In the genomic region with DNA sequence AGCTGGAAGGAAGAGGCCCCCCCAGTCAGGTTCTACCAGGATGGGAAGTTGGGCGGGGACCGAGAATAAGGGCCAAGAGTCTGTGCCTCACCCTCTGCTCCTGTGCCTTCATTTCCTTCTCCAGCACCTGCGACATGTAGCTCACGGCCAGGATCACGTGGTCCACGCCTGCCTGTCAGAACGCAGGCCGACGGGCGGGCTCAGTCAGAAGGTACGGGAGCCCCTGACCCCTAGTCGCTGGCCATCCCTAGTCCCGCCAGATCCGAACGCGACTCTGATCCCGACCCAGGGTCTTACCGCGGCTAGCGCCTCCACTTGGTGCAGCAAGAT, we compare ENCODE assay signal across 8 cellular contexts. TPM values are rescaled to one million over a fixed set of nuclear protein-coding genes. Genes with fewer than 3 reads are reported as not detected.
DNase-seq lines count a peak whose midpoint lies in the region; ATAC-seq and TF ChIP-seq lines count a peak whose summit lies in the region.

No MANE protein-coding gene starts in this region.

- H3K4me3 ChIP-seq in BLaER1 (peak overlapping the region; percentile 87), HFF-Myc (replicated peaks; ENCODE audit: low read depth, low read length) (peak overlapping the region; percentile 92), SJCRH30 (peak overlapping the region; percentile 77), adrenal gland (peak overlapping the region; percentile 80 to 100 (median 96)), right cardiac atrium (ENCODE audit: low read length) (peak overlapping the region; percentile 64), rectal smooth muscle tissue (ENCODE audit: low read length) (peak overlapping the region; percentile 99)

- TF ChIP-seq POLR2A in adrenal gland (IDR thresholded peaks at IDR 0.05): no peak

- peak; percentile 4 to 14 for ATAC-seq in right cardiac atrium
- ATAC-seq in GM21576 (IDR thresholded peaks at IDR 0.05; ENCODE audit: unreplicated experiment): no peak

- intact Hi-C loops in adrenal gland (cut with DNase I): no loop called here
- intact Hi-C loops in right cardiac atrium (cut with DNase I): no loop called here

- H4K20me1 ChIP-seq in BLaER1: peaks cover 43% of the 10 kb centered on the region

- TF ChIP-seq CTCF in HFF-Myc (IDR thresholded peaks at IDR 0.05; ENCODE audit: low read depth, low read length, missing control alignments) (no peak), adrenal gland (IDR thresholded peaks at IDR 0.05) (no peak)

- H3K4me1 ChIP-seq in BLaER1 (peaks cover 33% of the 10 kb centered on the region), SJCRH30 (no peaks in the 10 kb centered on the region), adrenal gland (replicated peaks in 1 of 2) (peaks cover 14 to 32% of the 10 kb centered on the region in 2 donors), right cardiac atrium (ENCODE audit: control insufficient read depth, insufficient read depth, low read length) (peaks cover 12% of the 10 kb centered on the region), rectal smooth muscle tissue (ENCODE audit: control insufficient read depth, insufficient read depth, low read length) (peaks cover 22% of the 10 kb centered on the region)

- H3K27me3 ChIP-seq in BLaER1 (no peaks in the 10 kb centered on the region), SJCRH30 (no peaks in the 10 kb centered on the region), adrenal gland (no peaks in the 10 kb centered on the region), right cardiac atrium (ENCODE audit: control insufficient read depth, insufficient read depth) (no peaks in the 10 kb centered on the region), rectal smooth muscle tissue (ENCODE audit: control insufficient read depth, insufficient read depth, low read length) (no peaks in the 10 kb centered on the region)

- peak overlapping the region; percentile 96 for H3K4me2 ChIP-seq in BLaER1

- H3K36me3 ChIP-seq in BLaER1 (peaks cover 64% of the 10 kb centered on the region), SJCRH30 (peaks cover 10% of the 10 kb centered on the region; the same call in 1 of the 2 replicates), adrenal gland (replicated peaks in 1 of 2) (peaks cover 0 to 48% of the 10 kb centered on the region in 2 donors), rectal smooth muscle tissue (ENCODE audit: control insufficient read depth, insufficient read depth, low read length) (peaks cover 29% of the 10 kb centered on the region)

- H3K27ac ChIP-seq in BLaER1 (peak overlapping the region; percentile 87), SJCRH30 (peak overlapping the region; percentile 69), adrenal gland (peak overlapping the region; percentile 62 to 99 (median 95)), right cardiac atrium (ENCODE audit: low read length) (peak overlapping the region; percentile 75), rectal smooth muscle tissue (ENCODE audit: low read depth, low read length) (peak overlapping the region; percentile 88)

- WGBS in adrenal gland, 4 donors: 0% methylated on average over 20 of the region's 20 CpGs; no CpG with 5 or more reads in 1 of the 4 donors
- WGBS in right cardiac atrium: under 1% methylated on average over 20 of the region's 20 CpGs

- H3K9ac ChIP-seq in BLaER1 (peak overlapping the region; percentile 91), rectal smooth muscle tissue (ENCODE audit: low read length) (peak overlapping the region; percentile 98)

- H3K9me3 ChIP-seq in BLaER1 (no peaks in the 10 kb centered on the region), SJCRH30 (replicated peaks) (no peaks in the 10 kb centered on the region), adrenal gland (replicated peaks in 1 of 3) (no peaks in the 10 kb centered on the region), right cardiac atrium (ENCODE audit: control insufficient read depth, low read length) (no peaks in the 10 kb centered on the region)

- DNase-seq in HFF-Myc (ENCODE audit: extremely low read depth, low read depth): no peak
- peak in 1 of 2 experiments; percentile 34 for DNase-seq in SJCRH30
- peak; percentile 66 to 87 (median 76) for DNase-seq in adrenal gland
- DNase-seq in right cardiac atrium: peak; percentile 68 to 85 (median 80)
- no peak for DNase-seq in NCI-H446 treated with DMSO at 0.1 percent for 48 hours (lab: John Stamatoyannopoulos, UW)

RNA-seq across cellular contexts. Expression of a gene that starts 0.5 kb away (rescaled TPM):
- total RNA-seq in SJCRH30 (2014; rRNA removed; shearing (Covaris generic)): 12.9 and 14.6 TPM in 2 replicates
- total RNA-seq in adrenal gland: 100 to 1,000 TPM in 1 of 8 donors, 10 to 100 TPM in 7; 22.3 to 141 (median 33.1) TPM
- 10 to 100 TPM; 11.2 to 38.5 (median 20.2) TPM for polyA plus RNA-seq in adrenal gland
- 10 to 100 TPM; 12.6 to 34.7 (median 19.6) TPM for total RNA-seq in right cardiac atrium
- polyA plus RNA-seq in right cardiac atrium: 13.2 TPM

RNA-seq across cellular contexts. Expression of a gene that starts 3.8 kb away (rescaled TPM):
- total RNA-seq in SJCRH30 (2014; rRNA removed; shearing (Covaris generic)): 3.9 and 4.2 TPM in 2 replicates
- total RNA-seq in adrenal gland (1 to 10 TPM in 3 of 8 donors, under 1 TPM in 2, not detected in 3; 0.34 to 1.3 (median 1.2) TPM), right cardiac atrium (under 1 TPM in 1 of 4 donors, not detected in 3; 0.09 TPM)
- polyA plus RNA-seq in adrenal gland (1 to 10 TPM in 2 of 3 donors, not detected in 1; 2.2 to 3.0 TPM), right cardiac atrium (0.57 TPM)

RNA-seq across cellular contexts. Expression of a gene that starts 33.9 kb away (rescaled TPM):
- total RNA-seq in SJCRH30 (2014; rRNA removed; shearing (Covaris generic)): 12.0 and 12.3 TPM in 2 replicates
- total RNA-seq in adrenal gland (10 to 100 TPM; 19.5 to 62.3 (median 38.3) TPM), right cardiac atrium (10 to 100 TPM; 36.6 to 44.6 (median 41.8) TPM)
- polyA plus RNA-seq in adrenal gland (10 to 100 TPM; 35.1 to 59.6 (median 48.8) TPM), right cardiac atrium (24.4 TPM)

RNA-seq across cellular contexts. Expression of a gene that starts 34.0 kb away (rescaled TPM):
- total RNA-seq in SJCRH30 (2014; rRNA removed; shearing (Covaris generic)): 0.84 and 3.3 TPM in 2 replicates
- total RNA-seq in adrenal gland: 10 to 100 TPM; 13.4 to 92.0 (median 36.4) TPM
- polyA plus RNA-seq in adrenal gland: 100 to 1,000 TPM in 2 of 3 donors, 1 to 10 TPM in 1; 7.5 to 241 (median 240) TPM
- total RNA-seq in right cardiac atrium: 1 to 10 TPM; 3.5 to 7.5 (median 6.6) TPM
- polyA plus RNA-seq in right cardiac atrium: 6.2 TPM

RNA-seq across cellular contexts. Expression of a gene that starts 49.1 kb away (rescaled TPM):
- 61.8 and 63.0 TPM in 2 replicates for total RNA-seq in SJCRH30 (2014; rRNA removed; shearing (Covaris generic))
- total RNA-seq in adrenal gland: 100 to 1,000 TPM in 6 of 8 donors, 10 to 100 TPM in 2; 86.6 to 158 (median 126) TPM
- polyA plus RNA-seq in adrenal gland: 100 to 1,000 TPM in 1 of 3 donors, 10 to 100 TPM in 2; 36.5 to 124 (median 45.9) TPM
- total RNA-seq in right cardiac atrium: 100 to 1,000 TPM in 1 of 4 donors, 10 to 100 TPM in 3; 75.7 to 110 (median 93.6) TPM
- 37.4 TPM for polyA plus RNA-seq in right cardiac atrium

Comparison
In these comparisons a context has a peak if more than half of its experiments do, and no peak if none do; other contexts are left out.
1. DNase-seq: peak in adrenal gland (7 of 7) and right cardiac atrium (3 of 3); none in HFF-Myc (single experiment) and NCI-H446 treated with DMSO at 0.1 percent for 48 hours (single experiment).
2. Peak in every context shown above with its lines, with median percentiles within 50 percentile points of each other: H3K27ac ChIP-seq and H3K4me3 ChIP-seq.